In the genomic region with DNA sequence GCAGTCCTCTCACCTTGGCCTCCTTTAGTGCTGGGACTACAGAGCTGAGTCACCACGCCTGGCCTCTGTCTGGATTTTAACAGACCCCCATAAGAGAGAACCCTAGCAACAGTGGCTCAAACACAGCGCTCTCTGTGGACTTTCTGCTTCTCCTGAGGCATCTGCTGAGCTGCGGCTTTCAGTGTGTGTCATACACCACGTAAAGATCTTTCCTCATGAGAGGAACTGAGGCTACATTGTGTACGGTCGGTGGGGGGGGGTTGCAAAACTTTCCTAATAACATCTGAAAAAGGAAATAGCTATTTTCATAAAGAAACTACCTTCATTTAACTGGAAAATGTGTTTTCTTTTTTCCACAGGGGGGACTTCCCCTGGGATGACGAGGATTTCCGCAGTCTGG, we compare ENCODE assay signal across 11 cellular contexts. TPM values are rescaled to one million over a fixed set of nuclear protein-coding genes. Genes with fewer than 3 reads are reported as not detected.
DNase-seq lines count a peak whose midpoint lies in the region; ATAC-seq lines count a peak whose summit lies in the region.
"Had no signal": no experiment of that assay in that cellular context is flagged by ENCODE, and none has a peak within 500 bp of the region (broad histone marks: within the 10 kb centered on the region; RNA-seq: fewer than 3 reads in every experiment).

No MANE protein-coding gene starts in this region.

- DNase-seq in left ventricle myocardium superior: peak; percentile 4
- DNase-seq in Right ventricle myocardium inferior (ENCODE audit: missing footprints): no peak
- no peak for DNase-seq in activated CD4-positive, alpha-beta memory T cell treated with anti-CD3 and anti-CD28 coated beads, Interleukin-2, amount 10 ng/mL, durations not matched to agents 7 days and 5 days
- no peak for DNase-seq in stimulated activated naive CD8-positive, alpha-beta T cell treated with anti-CD3 and anti-CD28 coated beads, Interleukin-15, amount 100 ng/mL, for 72 hours
- no peak for DNase-seq in RKO (ENCODE audit: low spot score)
- no peak for DNase-seq in GDM1 (lab: John Stamatoyannopoulos, UW)
- no peak for DNase-seq in LoVo (ENCODE audit: low spot score)
- DNase-seq: anterior cingulate cortex, NCI-H1417, NCI-H524 had no signal

- CTCF ChIA-PET in activated CD4-positive, alpha-beta memory T cell treated with anti-CD3 and anti-CD28 coated beads, Interleukin-2, amount 10 ng/mL, durations not matched to agents 7 days and 5 days (lab: Charles Lee): no interaction called here

- POLR2A ChIA-PET in activated CD4-positive, alpha-beta memory T cell treated with anti-CD3 and anti-CD28 coated beads, Interleukin-2, amount 10 ng/mL, durations not matched to agents 7 days and 5 days (lab: Charles Lee): interaction anchor here (3.7 kb wide), 1 partner anchor 9 kb away, joined by 22 read pairs; no protein-coding TSS in a partner anchor

- peak overlapping the region; percentile 29 for H3K27ac Mint-ChIP-seq in activated CD4-positive, alpha-beta memory T cell treated with anti-CD3 and anti-CD28 coated beads, Interleukin-2, amount 10 ng/mL, durations not matched to agents 7 days and 5 days
- H3K27ac Mint-ChIP-seq in stimulated activated naive CD8-positive, alpha-beta T cell treated with anti-CD3 and anti-CD28 coated beads, Interleukin-15, amount 100 ng/mL, for 72 hours: peak overlapping the region in 1 of 2 donors; percentile 72

- no peaks in the 10 kb centered on the region for H3K27me3 Mint-ChIP-seq in activated CD4-positive, alpha-beta memory T cell treated with anti-CD3 and anti-CD28 coated beads, Interleukin-2, amount 10 ng/mL, durations not matched to agents 7 days and 5 days
- no peaks in the 10 kb centered on the region for H3K27me3 Mint-ChIP-seq in stimulated activated naive CD8-positive, alpha-beta T cell treated with anti-CD3 and anti-CD28 coated beads, Interleukin-15, amount 100 ng/mL, for 72 hours

- intact Hi-C loops in left ventricle myocardium superior (cut with micrococcal nuclease): no loop called here
- intact Hi-C loops in Right ventricle myocardium inferior (cut with DNase I): no loop called here

- H3K36me3 Mint-ChIP-seq in activated CD4-positive, alpha-beta memory T cell treated with anti-CD3 and anti-CD28 coated beads, Interleukin-2, amount 10 ng/mL, durations not matched to agents 7 days and 5 days (ENCODE audit: low read depth): peaks cover 56% of the 10 kb centered on the region

- H3K9me3 Mint-ChIP-seq in activated CD4-positive, alpha-beta memory T cell treated with anti-CD3 and anti-CD28 coated beads, Interleukin-2, amount 10 ng/mL, durations not matched to agents 7 days and 5 days: no peaks in the 10 kb centered on the region
- H3K9me3 Mint-ChIP-seq in stimulated activated naive CD8-positive, alpha-beta T cell treated with anti-CD3 and anti-CD28 coated beads, Interleukin-15, amount 100 ng/mL, for 72 hours: no peaks in the 10 kb centered on the region

- ATAC-seq in left ventricle myocardium superior (no peak), Right ventricle myocardium inferior (no peak), HG02759 (IDR thresholded peaks at IDR 0.05; ENCODE audit: unreplicated experiment) (peak; percentile 44)
- ATAC-seq in stimulated activated naive CD8-positive, alpha-beta T cell treated with anti-CD3 and anti-CD28 coated beads, Interleukin-15, amount 100 ng/mL, for 72 hours: peak; percentile 79

- H3K4me3 Mint-ChIP-seq in activated CD4-positive, alpha-beta memory T cell treated with anti-CD3 and anti-CD28 coated beads, Interleukin-2, amount 10 ng/mL, durations not matched to agents 7 days and 5 days: no peak overlapping the region
- no peak overlapping the region for H3K4me3 Mint-ChIP-seq in stimulated activated naive CD8-positive, alpha-beta T cell treated with anti-CD3 and anti-CD28 coated beads, Interleukin-15, amount 100 ng/mL, for 72 hours

- H3K4me1 Mint-ChIP-seq in activated CD4-positive, alpha-beta memory T cell treated with anti-CD3 and anti-CD28 coated beads, Interleukin-2, amount 10 ng/mL, durations not matched to agents 7 days and 5 days: peaks cover 19% of the 10 kb centered on the region
- peaks cover 5% of the 10 kb centered on the region for H3K4me1 Mint-ChIP-seq in stimulated activated naive CD8-positive, alpha-beta T cell treated with anti-CD3 and anti-CD28 coated beads, Interleukin-15, amount 100 ng/mL, for 72 hours

RNA-seq across cellular contexts. Expression of a gene that starts 32.9 kb away (rescaled TPM):
- total RNA-seq in left ventricle myocardium superior (53.2 TPM), Right ventricle myocardium inferior (40.5 TPM)
- 10 to 100 TPM; 33.1 to 33.6 TPM for total RNA-seq in activated CD4-positive, alpha-beta memory T cell treated with anti-CD3 and anti-CD28 coated beads, Interleukin-2, amount 10 ng/mL, durations not matched to agents 7 days and 5 days

RNA-seq across cellular contexts. Expression of a gene that starts 37.8 kb away (rescaled TPM):
- total RNA-seq in left ventricle myocardium superior: 6.3 TPM
- 6.7 TPM for total RNA-seq in Right ventricle myocardium inferior
- not detected for total RNA-seq in activated CD4-positive, alpha-beta memory T cell treated with anti-CD3 and anti-CD28 coated beads, Interleukin-2, amount 10 ng/mL, durations not matched to agents 7 days and 5 days

RNA-seq across cellular contexts. Expression of a gene that starts 58.3 kb away (rescaled TPM):
- 1.8 TPM for total RNA-seq in left ventricle myocardium superior
- 2.8 TPM for total RNA-seq in Right ventricle myocardium inferior
- total RNA-seq in activated CD4-positive, alpha-beta memory T cell treated with anti-CD3 and anti-CD28 coated beads, Interleukin-2, amount 10 ng/mL, durations not matched to agents 7 days and 5 days: 1 to 10 TPM; 3.6 to 4.0 TPM

Comparison
In these comparisons a context has a peak if more than half of its experiments do, and no peak if none do; other contexts are left out.
1. ATAC-seq: peak in HG02759 (single experiment) and stimulated activated naive CD8-positive, alpha-beta T cell treated with anti-CD3 and anti-CD28 coated beads, Interleukin-15, amount 100 ng/mL, for 72 hours (single experiment); none in left ventricle myocardium superior (single experiment) and Right ventricle myocardium inferior (single experiment).